16 cellular contexts compared by ENCODE assay signal in the genomic region with DNA sequence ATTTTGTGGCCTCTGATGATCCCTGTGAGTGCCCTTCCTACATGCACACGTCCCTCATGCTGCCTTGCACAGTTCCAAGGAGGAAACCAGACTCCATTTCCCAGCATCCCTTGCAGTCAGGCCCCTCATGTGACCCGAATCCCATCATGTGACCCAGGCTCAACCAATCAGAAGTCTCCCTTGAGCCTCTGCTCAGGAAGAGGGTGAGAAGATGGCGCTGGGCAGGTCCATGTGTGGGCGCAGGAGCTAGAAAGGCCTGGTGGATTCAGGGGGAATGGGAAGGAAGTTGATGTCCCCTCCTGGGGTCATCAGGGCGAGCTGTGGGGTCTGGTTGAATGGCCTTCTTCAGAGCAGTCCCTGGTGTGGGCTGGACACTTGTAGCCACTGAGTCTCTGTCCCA.
DNase-seq lines count a peak whose midpoint lies in the region; ATAC-seq, FAIRE-seq and TF ChIP-seq lines count a peak whose summit lies in the region.
"Had no signal": no experiment of that assay in that cellular context is flagged by ENCODE, and none has a peak within 500 bp of the region (broad histone marks: within the 10 kb centered on the region; RNA-seq: fewer than 3 reads in every experiment).

No MANE protein-coding gene starts in this region.

- SMC1A ChIA-PET in GM12878 (lab: Charles Lee; ENCODE audit: uncharacterized antibody, unreplicated experiment): no interaction called here

- H3K4me2 ChIP-seq in GM12878 (ENCODE audit: control insufficient read depth, insufficient read depth): no peak overlapping the region

- H4K20me1 ChIP-seq in GM12878 (ENCODE audit: control insufficient read depth, insufficient read depth): no peaks in the 10 kb centered on the region

- no peaks in the 10 kb centered on the region for H3K4me1 ChIP-seq in GM12878 (ENCODE audit: control insufficient read depth, insufficient read depth, low read length)
- H3K4me1 ChIP-seq: breast epithelium had no signal

- no peak for TF ChIP-seq CTCF in GM12878 (IDR thresholded peaks at IDR 0.05 in 2 of 3, conservative IDR thresholded peaks at IDR 0.05 in 1 of 3; ENCODE audit: control insufficient read depth in 2 of 3, extremely low read depth in 1 of 3, insufficient read depth in 1 of 3, low read depth in 3 of 3, low read length in 3 of 3)

- H3K27me3 ChIP-seq in GM12878 (replicated peaks in 1 of 2; ENCODE audit: control insufficient read depth in 2 of 2, insufficient read depth in 2 of 2, low read length in 1 of 2): no peaks in the 10 kb centered on the region

- 25% methylated on average over 5 of the region's 5 CpGs for WGBS in GM12878 (ENCODE audit: insufficient coverage, insufficient replicate concordance, low lambda C conversion rate, missing lambda C conversion rate)

- no peak for TF ChIP-seq EP300 in GM12878 (IDR thresholded peaks at IDR 0.05; ENCODE audit: borderline replicate concordance in 1 of 2, control insufficient read depth in 1 of 2, low read depth in 2 of 2, low read length in 2 of 2)

- H2AFZ ChIP-seq in GM12878 (ENCODE audit: control insufficient read depth, low read depth, low read length): no peak overlapping the region

- no peak for FAIRE-seq in GM12878 (lab: Jason Lieb, UNC)
- FAIRE-seq: small intestine had no signal

- POLR2A ChIA-PET in GM12878 (lab: Charles Lee): no interaction called here

- DNase-seq in stimulated activated CD4-positive, alpha-beta T cell treated with anti-CD3 and anti-CD28 coated beads, Interleukin-15, amount 100 ng/mL, for 24 hours: peak; percentile 19
- DNase-seq in stimulated activated CD4-positive, alpha-beta T cell treated with anti-CD3 and anti-CD28 coated beads, Interleukin-4, amount 100 ng/mL, for 1 hour: no peak
- peak; percentile 66 for DNase-seq in NAMALWA (ENCODE audit: low spot score)
- no peak for DNase-seq in GM12878 (ENCODE audit: low read depth, low spot score)
- no peak for DNase-seq in NCI-H510A (lab: John Stamatoyannopoulos, UW)
- no peak for DNase-seq in NCI-H2196 (lab: John Stamatoyannopoulos, UW; ENCODE audit: unreplicated experiment)
- DNase-seq: activated T-cell treated with anti-CD3 and anti-CD28 coated beads, Interleukin-2, amount 50 U/mL, for 48 hours; DMS79 treated with DMSO at 0.1 percent for 48 hours; immature natural killer cell; naive thymus-derived CD8-positive, alpha-beta T cell; NCI-H526 treated with DMSO at 0.1 percent for 48 hours; small intestine had no signal

- no peak overlapping the region for H3K4me3 ChIP-seq in GM12878
- H3K4me3 ChIP-seq: breast epithelium had no signal

- ATAC-seq in GM12878: no peak
- no peak for ATAC-seq in HG02970 (IDR thresholded peaks at IDR 0.05; ENCODE audit: low FRiP score, unreplicated experiment)
- ATAC-seq: activated CD4-positive, CD25-positive, alpha-beta regulatory T cell treated with anti-CD3 and anti-CD28 coated beads, Interleukin-2, amount 50 U/mL, for 24 hours; naive thymus-derived CD8-positive, alpha-beta T cell had no signal

- intact Hi-C loops in GM12878 (cut with micrococcal nuclease; ENCODE audit: unreplicated experiment): no loop called here

- H3K9ac ChIP-seq in GM12878 (ENCODE audit: control insufficient read depth, insufficient read depth, low read length): no peak overlapping the region

- no peaks in the 10 kb centered on the region for H3K79me2 ChIP-seq in GM12878 (ENCODE audit: control insufficient read depth, insufficient read depth, low read length)

- TF ChIP-seq RAD21 in GM12878 (IDR thresholded peaks at IDR 0.05; ENCODE audit: insufficient read depth, low read depth, low read length): no peak

- no peaks in the 10 kb centered on the region for H3K36me3 ChIP-seq in GM12878 (ENCODE audit: control insufficient read depth in 2 of 2, insufficient read depth in 2 of 2, low read length in 1 of 2)
- H3K36me3 ChIP-seq: breast epithelium had no signal

- TF ChIP-seq POLR2A in GM12878 (IDR thresholded peaks at IDR 0.05; ENCODE audit: low read depth, low read length): no peak

- RAD21 ChIA-PET in GM12878 (lab: Charles Lee; ENCODE audit: unreplicated experiment): no interaction called here

- in situ Hi-C loops in GM12878 (cut with MboI): no loop called here

- no TSS peak for BruUV-seq in GM12878 (replicated peaks; lab: Mats Ljungman, UMichigan)

- CTCF ChIA-PET in GM12878 (lab: Yijun Ruan, JAX): interaction anchor here (0.7 kb wide), 1 partner anchor 268 kb away, joined by 3 read pairs; no protein-coding TSS in a partner anchor

- no peak overlapping the region for H3K27ac ChIP-seq in GM12878 (ENCODE audit: control insufficient read depth, insufficient read depth)
- H3K27ac ChIP-seq: breast epithelium, HL-60 had no signal

- peaks cover 3% of the 10 kb centered on the region; the same call in 1 of the 3 replicates for H3K9me3 ChIP-seq in GM12878 (replicated peaks; ENCODE audit: control insufficient read depth, insufficient read depth, low read length)
- H3K9me3 ChIP-seq: breast epithelium had no signal

TF ChIP-seq in GM12878, 131 proteins besides CTCF, POLR2A, EP300 and RAD21 (continues in another document):
- TF ChIP-seq MEF2A (IDR thresholded peaks at IDR 0.05; ENCODE audit: insufficient read depth, low read depth, low read length): no peak
- TF ChIP-seq, protein P1, sequence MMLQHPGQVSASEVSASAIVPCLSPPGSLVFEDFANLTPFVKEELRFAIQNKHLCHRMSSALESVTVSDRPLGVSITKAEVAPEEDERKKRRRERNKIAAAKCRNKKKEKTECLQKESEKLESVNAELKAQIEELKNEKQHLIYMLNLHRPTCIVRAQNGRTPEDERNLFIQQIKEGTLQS (IDR thresholded peaks at IDR 0.05; ENCODE audit: borderline replicate concordance, extremely low read depth, low read depth, low read length): peak; percentile 78; the same call in 1 of the 2 replicates
- TF ChIP-seq EED (IDR thresholded peaks at IDR 0.05; ENCODE audit: low read depth): no peak
- no peak for TF ChIP-seq POLR2AphosphoS2 (IDR thresholded peaks at IDR 0.05; ENCODE audit: low read depth, low read length)
- no peak for TF ChIP-seq SREBF1 (IDR thresholded peaks at IDR 0.05; ENCODE audit: low read length)
- no peak for TF ChIP-seq ETV6 (conservative IDR thresholded peaks at IDR 0.05 in 1 of 2, IDR thresholded peaks at IDR 0.05 in 1 of 2; ENCODE audit: borderline replicate concordance in 1 of 2, low read depth in 1 of 2)
- TF ChIP-seq E2F8 (IDR thresholded peaks at IDR 0.05; ENCODE audit: low read depth, partially characterized antibody): no peak
- TF ChIP-seq, protein P2, sequence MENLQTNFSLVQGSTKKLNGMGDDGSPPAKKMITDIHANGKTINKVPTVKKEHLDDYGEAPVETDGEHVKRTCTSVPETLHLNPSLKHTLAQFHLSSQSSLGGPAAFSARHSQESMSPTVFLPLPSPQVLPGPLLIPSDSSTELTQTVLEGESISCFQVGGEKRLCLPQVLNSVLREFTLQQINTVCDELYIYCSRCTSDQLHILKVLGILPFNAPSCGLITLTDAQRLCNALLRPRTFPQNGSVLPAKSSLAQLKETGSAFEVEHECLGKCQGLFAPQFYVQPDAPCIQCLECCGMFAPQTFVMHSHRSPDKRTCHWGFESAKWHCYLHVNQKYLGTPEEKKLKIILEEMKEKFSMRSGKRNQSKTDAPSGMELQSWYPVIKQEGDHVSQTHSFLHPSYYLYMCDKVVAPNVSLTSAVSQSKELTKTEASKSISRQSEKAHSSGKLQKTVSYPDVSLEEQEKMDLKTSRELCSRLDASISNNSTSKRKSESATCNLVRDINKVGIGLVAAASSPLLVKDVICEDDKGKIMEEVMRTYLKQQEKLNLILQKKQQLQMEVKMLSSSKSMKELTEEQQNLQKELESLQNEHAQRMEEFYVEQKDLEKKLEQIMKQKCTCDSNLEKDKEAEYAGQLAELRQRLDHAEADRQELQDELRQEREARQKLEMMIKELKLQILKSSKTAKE (IDR thresholded peaks at IDR 0.05; ENCODE audit: low read depth, poor library complexity, severe bottlenecking): no peak
- TF ChIP-seq MEF2B (IDR thresholded peaks at IDR 0.05; ENCODE audit: partially characterized antibody, poor library complexity, severe bottlenecking): no peak
- TF ChIP-seq USF2 (IDR thresholded peaks at IDR 0.05; ENCODE audit: borderline replicate concordance, low read depth, low read length): peak; percentile 56; the same call in 1 of the 2 replicates
- TF ChIP-seq ZZZ3 (IDR thresholded peaks at IDR 0.05; ENCODE audit: control insufficient read depth, insufficient read length, low read depth): no peak
- peak; percentile 88 for TF ChIP-seq RAD51 (IDR thresholded peaks at IDR 0.05)
- TF ChIP-seq BCL11A (IDR thresholded peaks at IDR 0.05; ENCODE audit: low read depth, low read length): no peak
- no peak for TF ChIP-seq YBX1 (IDR thresholded peaks at IDR 0.05)

Comparison
In these comparisons a context has a peak if more than half of its experiments do, and no peak if none do; other contexts are left out.
1. DNase-seq: peak in stimulated activated CD4-positive, alpha-beta T cell treated with anti-CD3 and anti-CD28 coated beads, Interleukin-15, amount 100 ng/mL, for 24 hours (single experiment) and NAMALWA (single experiment); none in stimulated activated CD4-positive, alpha-beta T cell treated with anti-CD3 and anti-CD28 coated beads, Interleukin-4, amount 100 ng/mL, for 1 hour (single experiment), GM12878 (single experiment), NCI-H510A (single experiment) and NCI-H2196 (single experiment).